In genomic region chr2:2590141-2590540, GRCh38 we compare ENCODE assay signal across 24 cellular contexts.
"Had no signal": no experiment of that assay in that cellular context is flagged by ENCODE, and none has a peak within 500 bp of the region (broad histone marks: within the 10 kb centered on the region; RNA-seq: fewer than 3 reads in every experiment).

No MANE protein-coding gene starts in this region.

- H3K4me3 Mint-ChIP-seq: activated CD4-positive, alpha-beta memory T cell treated with anti-CD3 and anti-CD28 coated beads for 36 hours; activated CD4-positive, alpha-beta T cell treated with anti-CD3 and anti-CD28 coated beads, Interleukin-2, amount 10 ng/mL, durations not matched to agents 7 days and 5 days; activated naive CD8-positive, alpha-beta T cell treated with anti-CD3 and anti-CD28 coated beads, Interleukin-2, amount 10 ng/mL, durations not matched to agents 7 days and 5 days; activated T-cell treated with anti-CD3 and anti-CD28 coated beads, Interleukin-2, amount 50 U/mL, for 72 hours; T-cell had no signal

- H3K4me3 ChIP-seq: adrenal gland, SK-N-MC had no signal

- ATAC-seq: activated T-cell treated with anti-CD3 and anti-CD28 coated beads, Interleukin-2, amount 50 U/mL, for 72 hours; PC-3; T-cell had no signal

- H3K36me3 ChIP-seq: adrenal gland had no signal

- H3K9me3 Mint-ChIP-seq: activated CD4-positive, alpha-beta T cell treated with anti-CD3 and anti-CD28 coated beads, Interleukin-2, amount 10 ng/mL, durations not matched to agents 7 days and 5 days; activated T-helper 2 cell treated with anti-CD3 and anti-CD28 coated beads, Interferon-gamma antibody, Interleukin-2, Interleukin-4, amounts not matched to agents 10 μg/mL and 5 μg/mL and 100 μg/mL, durations not matched to agents 14 hours and 24 hours and 36 hours had no signal

- H3K4me1 Mint-ChIP-seq: activated CD4-positive, alpha-beta T cell treated with anti-CD3 and anti-CD28 coated beads, Interleukin-2, amount 10 ng/mL, durations not matched to agents 7 days and 5 days; activated naive CD8-positive, alpha-beta T cell treated with anti-CD3 and anti-CD28 coated beads, Interleukin-2, amount 10 ng/mL, durations not matched to agents 7 days and 5 days; T-cell had no signal

- DNase-seq: activated CD4-positive, alpha-beta memory T cell treated with anti-CD3 and anti-CD28 coated beads for 36 hours; activated CD4-positive, alpha-beta T cell treated with anti-CD3 and anti-CD28 coated beads, Interleukin-2, amount 10 ng/mL, durations not matched to agents 7 days and 5 days; activated CD4-positive, CD25-positive, alpha-beta regulatory T cell; activated CD8-positive, alpha-beta memory T cell treated with anti-CD3 and anti-CD28 coated beads for 24 hours; activated naive CD4-positive, alpha-beta T cell treated with anti-CD3 and anti-CD28 coated beads, Interleukin-2, amount 50 U/mL, for 16 hours; activated naive CD8-positive, alpha-beta T cell treated with anti-CD3 and anti-CD28 coated beads, Interleukin-2, amount 10 ng/mL, durations not matched to agents 7 days and 5 days; activated T-cell treated with anti-CD3 and anti-CD28 coated beads, Interleukin-2, amount 50 U/mL, for 72 hours; anterior cingulate cortex; IMR-90; Kasumi-1; KBM-7; NCI-H1048; NCI-H146; NCI-H2029; NCI-H510A treated with DMSO at 0.1 percent for 48 hours; NCI-H69; PC-3; T-helper 2 cell; T1000 had no signal

- H3K27me3 ChIP-seq: adrenal gland had no signal

- H3K9me3 ChIP-seq: adrenal gland had no signal

- H3K4me1 ChIP-seq: adrenal gland had no signal

- H3K27ac Mint-ChIP-seq: activated CD4-positive, alpha-beta memory T cell treated with anti-CD3 and anti-CD28 coated beads for 36 hours; activated CD4-positive, alpha-beta T cell treated with anti-CD3 and anti-CD28 coated beads, Interleukin-2, amount 10 ng/mL, durations not matched to agents 7 days and 5 days; activated naive CD8-positive, alpha-beta T cell treated with anti-CD3 and anti-CD28 coated beads, Interleukin-2, amount 10 ng/mL, durations not matched to agents 7 days and 5 days; activated T-cell treated with anti-CD3 and anti-CD28 coated beads, Interleukin-2, amount 50 U/mL, for 72 hours; activated T-helper 2 cell treated with anti-CD3 and anti-CD28 coated beads, Interferon-gamma antibody, Interleukin-2, Interleukin-4, amounts not matched to agents 10 μg/mL and 5 μg/mL and 100 μg/mL, durations not matched to agents 14 hours and 24 hours and 36 hours; T-cell had no signal

- H3K27ac ChIP-seq: adrenal gland, SK-N-MC, VCaP had no signal
